9 cellular contexts compared by ENCODE assay signal in the genomic region with DNA sequence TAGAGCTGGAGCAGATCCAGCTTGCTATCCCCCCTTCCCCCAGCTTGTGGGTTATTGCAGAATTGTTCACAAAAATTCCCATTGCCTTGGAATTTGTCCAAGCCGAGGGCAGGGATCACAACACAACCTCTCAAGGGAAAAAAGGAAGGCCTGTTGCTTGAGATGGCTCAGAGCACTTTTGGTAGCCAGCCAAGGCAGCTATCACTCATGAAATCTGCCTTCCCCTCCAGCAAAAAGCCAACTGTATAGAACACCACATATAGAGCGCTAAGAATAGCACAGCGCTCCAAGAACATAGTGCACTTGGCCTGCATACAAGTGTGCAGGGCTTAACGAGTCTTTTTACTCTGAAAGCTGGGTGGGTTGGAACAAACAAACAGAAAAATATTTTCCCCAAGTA. TPM values are rescaled to one million over a fixed set of nuclear protein-coding genes. Genes with fewer than 3 reads are reported as not detected.
DNase-seq lines count a peak whose midpoint lies in the region; ATAC-seq and TF ChIP-seq lines count a peak whose summit lies in the region.
"Had no signal": no experiment of that assay in that cellular context is flagged by ENCODE, and none has a peak within 500 bp of the region (broad histone marks: within the 10 kb centered on the region; RNA-seq: fewer than 3 reads in every experiment).

No MANE protein-coding gene starts in this region.

- peaks cover 0 to 30% (median 18%) of the 10 kb centered on the region in 4 donors for H3K4me1 ChIP-seq in sigmoid colon

- ATAC-seq in HG03045 (IDR thresholded peaks at IDR 0.05; ENCODE audit: unreplicated experiment), result no peak
- ATAC-seq in HG02610 (IDR thresholded peaks at IDR 0.05; ENCODE audit: unreplicated experiment), result no peak
- ATAC-seq: right lobe of liver had no signal

- 25 to 27% methylated on average over 4 of the region's 4 CpGs for WGBS in sigmoid colon, 2 donors

- peak; percentile 24 for DNase-seq in H4 (ENCODE audit: low spot score)
- DNase-seq in NCI-H2227 treated with DMSO at 0.1 percent for 48 hours (lab: John Stamatoyannopoulos, UW), result peak; percentile 53
- peak; percentile 76 to 80 for DNase-seq in erythroblast (lab: John Stamatoyannopoulos, UW)
- DNase-seq in sigmoid colon, result peak; percentile 80
- DNase-seq in mucosa of gallbladder (ENCODE audit: low spot score), result no peak
- DNase-seq in T-helper 1 cell, result no peak

- no peak for TF ChIP-seq EP300 in sigmoid colon (IDR thresholded peaks at IDR 0.05)

- TF ChIP-seq CTCF in sigmoid colon (IDR thresholded peaks at IDR 0.05), result no peak

- peak overlapping the region; percentile 29 to 52 (median 44) for H3K27ac ChIP-seq in sigmoid colon
- H3K27ac ChIP-seq: right lobe of liver had no signal

- TF ChIP-seq POLR2A in erythroblast (IDR thresholded peaks at IDR 0.05; ENCODE audit: low read length), result no peak
- no peak for TF ChIP-seq POLR2A in sigmoid colon (IDR thresholded peaks at IDR 0.05)

- H3K9me3 ChIP-seq in sigmoid colon, result no peaks in the 10 kb centered on the region
- H3K9me3 ChIP-seq: right lobe of liver had no signal

- peaks cover 0 to 36% (median 10%) of the 10 kb centered on the region in 3 donors for H3K27me3 ChIP-seq in sigmoid colon
- H3K27me3 ChIP-seq: right lobe of liver had no signal

- no peaks in the 10 kb centered on the region for H3K36me3 ChIP-seq in sigmoid colon
- H3K36me3 ChIP-seq: right lobe of liver had no signal

- intact Hi-C loops in sigmoid colon (cut with DNase I), result loop anchor here (5.0 kb wide), 3 partner anchors 136 to 509 kb away; partner anchors contain the start of genes RPS19BP1 and TNRC6B

- H3K4me3 ChIP-seq in sigmoid colon, result no peak overlapping the region
- H3K4me3 ChIP-seq: right lobe of liver had no signal

RNA-seq across cellular contexts. Expression of gene FAM83F, which starts 46.2 kb away (rescaled TPM):
- total RNA-seq in H4 (2014; rRNA removed; shearing (Covaris generic)), result not detected in 2 replicates
- total RNA-seq in sigmoid colon (under 1 TPM; under 0.01 to 0.71 (median 0.08) TPM), mucosa of gallbladder (12.1 TPM)
- polyA plus RNA-seq in sigmoid colon, result 10 to 100 TPM; 10.2 to 19.5 (median 17.8) TPM

Comparison
In these comparisons a context has a peak if more than half of its experiments do, and no peak if none do; other contexts are left out.
1. DNase-seq: peak in H4 (single experiment), NCI-H2227 treated with DMSO at 0.1 percent for 48 hours (single experiment), erythroblast (2 of 2) and sigmoid colon (single experiment); none in mucosa of gallbladder (single experiment) and T-helper 1 cell (0 of 5).